ENCODE assay signal across 8 cellular contexts in the genomic region with DNA sequence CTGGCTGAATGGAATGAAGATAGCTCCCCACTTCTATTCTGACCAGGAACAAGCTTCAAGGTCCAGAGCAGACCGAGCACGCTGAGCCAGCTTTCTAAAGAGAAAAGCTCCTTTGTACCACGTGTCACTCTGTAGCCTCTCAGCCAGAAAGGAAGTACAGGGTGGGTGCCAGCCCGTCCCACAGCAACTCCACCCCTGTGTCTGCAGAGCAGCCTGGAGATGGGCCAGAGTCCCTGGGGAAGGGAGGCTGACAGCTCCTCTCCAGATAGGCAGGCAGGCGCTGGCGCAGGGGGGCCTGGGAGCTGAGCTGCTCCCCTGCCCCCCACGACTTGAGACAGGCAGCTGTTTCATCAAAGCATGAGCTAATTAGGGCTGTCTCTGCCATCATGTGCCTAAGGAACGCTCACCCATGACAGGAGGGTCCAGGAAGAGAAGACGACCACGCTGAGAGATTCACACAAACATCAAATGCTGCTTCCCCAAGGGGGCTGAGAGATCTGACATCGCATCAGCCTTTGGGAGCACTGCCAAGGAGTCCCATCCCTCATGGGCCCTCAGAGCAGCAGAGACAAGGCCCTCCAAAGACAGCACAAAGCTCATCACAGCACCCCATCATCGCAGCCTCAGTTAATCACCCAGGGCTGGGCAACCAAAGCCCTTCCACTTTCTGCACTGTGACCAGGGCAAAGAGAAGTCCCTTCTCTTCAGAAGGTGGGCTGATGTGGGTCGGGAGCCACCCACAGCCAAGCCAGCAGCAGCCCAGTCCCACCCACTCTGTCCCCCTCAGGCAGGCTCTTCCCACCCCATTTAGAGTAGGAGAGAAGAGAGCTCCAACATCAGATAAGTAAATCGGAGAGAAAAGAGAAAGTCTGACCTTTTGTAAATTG.
DNase-seq lines count a peak whose midpoint lies in the region; ATAC-seq and TF ChIP-seq lines count a peak whose summit lies in the region.

No MANE protein-coding gene starts in this region.

- H3K4me3 Mint-ChIP-seq in activated naive CD8-positive, alpha-beta T cell treated with anti-CD3 and anti-CD28 coated beads, Interleukin-2, amount 50 U/mL, for 24 hours, result no peak overlapping the region

- 19 to 23% methylated on average over 14 of the region's 14 CpGs for WGBS in heart right ventricle, 2 donors

- peaks cover 0 to 4% (median 0%) of the 10 kb centered on the region in 9 donors for H3K36me3 ChIP-seq in heart right ventricle

- intact Hi-C loops in heart right ventricle (cut with DNase I), result loop anchor here in 1 of 10 donors (2.0 kb wide), 1 partner anchor 17 kb away; no protein-coding TSS in a partner anchor
- intact Hi-C loops in posterior vena cava (cut with DNase I), result no loop called here

- ATAC-seq in GM19043 (IDR thresholded peaks at IDR 0.05; ENCODE audit: low read depth, unreplicated experiment), result peak; percentile 83
- ATAC-seq in activated naive CD8-positive, alpha-beta T cell treated with anti-CD3 and anti-CD28 coated beads, Interleukin-2, amount 50 U/mL, for 24 hours, result peak; percentile 73
- peak; percentile 87 to 96 (median 94) for ATAC-seq in heart right ventricle

- H3K4me1 ChIP-seq in heart right ventricle, result peaks cover 39 to 77% (median 67%) of the 10 kb centered on the region in 9 donors

- H3K9me3 ChIP-seq in heart right ventricle, result no peaks in the 10 kb centered on the region

- no peaks in the 10 kb centered on the region for H3K36me3 Mint-ChIP-seq in activated naive CD8-positive, alpha-beta T cell treated with anti-CD3 and anti-CD28 coated beads, Interleukin-2, amount 50 U/mL, for 24 hours (ENCODE audit: low read depth)

- H3K9me3 Mint-ChIP-seq in activated naive CD8-positive, alpha-beta T cell treated with anti-CD3 and anti-CD28 coated beads, Interleukin-2, amount 50 U/mL, for 24 hours, result no peaks in the 10 kb centered on the region

- no peak overlapping the region for H3K27ac Mint-ChIP-seq in activated naive CD8-positive, alpha-beta T cell treated with anti-CD3 and anti-CD28 coated beads, Interleukin-2, amount 50 U/mL, for 24 hours

- H3K27me3 ChIP-seq in heart right ventricle, result no peaks in the 10 kb centered on the region

- no peak overlapping the region for H3K4me3 ChIP-seq in heart right ventricle

- TF ChIP-seq CTCF in heart right ventricle (IDR thresholded peaks at IDR 0.05), result no peak

- H3K4me1 Mint-ChIP-seq in activated naive CD8-positive, alpha-beta T cell treated with anti-CD3 and anti-CD28 coated beads, Interleukin-2, amount 50 U/mL, for 24 hours, result peaks cover 16% of the 10 kb centered on the region

- H3K27ac ChIP-seq in heart right ventricle, result peak overlapping the region; percentile 57 to 95 (median 86)

- peak in 12 of 14 donors; percentile 58 to 89 (median 79) for DNase-seq in C1 segment of cervical spinal cord (lab: John Stamatoyannopoulos, UW)
- DNase-seq in NCI-H2029 (lab: John Stamatoyannopoulos, UW), result peak; percentile 95
- DNase-seq in activated naive CD8-positive, alpha-beta T cell treated with anti-CD3 and anti-CD28 coated beads, Interleukin-2, amount 50 U/mL, for 24 hours, result peak; percentile 19
- DNase-seq in heart right ventricle, result peak; percentile 90 to 91
- peak; percentile 94 for DNase-seq in posterior vena cava (ENCODE audit: low spot score)
- DNase-seq in HPDE6-E6E7 (ENCODE audit: extremely low spot score), result no peak
- DNase-seq in SW480 (ENCODE audit: low spot score), result no peak

- H3K27me3 Mint-ChIP-seq in activated naive CD8-positive, alpha-beta T cell treated with anti-CD3 and anti-CD28 coated beads, Interleukin-2, amount 50 U/mL, for 24 hours, result no peaks in the 10 kb centered on the region

Comparison
In these comparisons a context has a peak if more than half of its experiments do, and no peak if none do; other contexts are left out.
1. DNase-seq: peak in C1 segment of cervical spinal cord (12 of 14), NCI-H2029 (single experiment), activated naive CD8-positive, alpha-beta T cell treated with anti-CD3 and anti-CD28 coated beads, Interleukin-2, amount 50 U/mL, for 24 hours (single experiment), heart right ventricle (2 of 2) and posterior vena cava (single experiment); none in HPDE6-E6E7 (single experiment) and SW480 (single experiment).
2. Peak in every context shown above with its lines, with median percentiles within 50 percentile points of each other: ATAC-seq.